In the genomic region with DNA sequence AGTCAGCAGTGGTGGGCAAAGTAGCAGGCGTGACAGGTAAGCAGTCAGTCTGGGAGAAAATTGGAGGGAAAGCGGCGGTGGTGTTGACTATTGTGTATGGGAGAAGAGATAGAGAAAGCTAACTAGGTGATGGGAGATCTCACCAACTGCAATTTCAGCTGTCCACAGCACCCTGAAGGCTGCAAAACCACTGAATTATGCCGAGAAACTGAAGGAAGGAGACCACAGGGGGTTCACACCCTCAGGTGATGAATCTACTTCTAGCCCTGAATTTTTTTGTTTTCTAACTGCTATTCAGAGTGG, we compare ENCODE assay signal across 1 cellular context.
TF ChIP-seq lines count a peak whose summit lies in the region.

No MANE protein-coding gene starts in this region.

TF ChIP-seq in WTC11, 78 proteins besides CTCF, POLR2A, EP300 and RAD21 (continued from another document):
- TF ChIP-seq, protein P1, sequence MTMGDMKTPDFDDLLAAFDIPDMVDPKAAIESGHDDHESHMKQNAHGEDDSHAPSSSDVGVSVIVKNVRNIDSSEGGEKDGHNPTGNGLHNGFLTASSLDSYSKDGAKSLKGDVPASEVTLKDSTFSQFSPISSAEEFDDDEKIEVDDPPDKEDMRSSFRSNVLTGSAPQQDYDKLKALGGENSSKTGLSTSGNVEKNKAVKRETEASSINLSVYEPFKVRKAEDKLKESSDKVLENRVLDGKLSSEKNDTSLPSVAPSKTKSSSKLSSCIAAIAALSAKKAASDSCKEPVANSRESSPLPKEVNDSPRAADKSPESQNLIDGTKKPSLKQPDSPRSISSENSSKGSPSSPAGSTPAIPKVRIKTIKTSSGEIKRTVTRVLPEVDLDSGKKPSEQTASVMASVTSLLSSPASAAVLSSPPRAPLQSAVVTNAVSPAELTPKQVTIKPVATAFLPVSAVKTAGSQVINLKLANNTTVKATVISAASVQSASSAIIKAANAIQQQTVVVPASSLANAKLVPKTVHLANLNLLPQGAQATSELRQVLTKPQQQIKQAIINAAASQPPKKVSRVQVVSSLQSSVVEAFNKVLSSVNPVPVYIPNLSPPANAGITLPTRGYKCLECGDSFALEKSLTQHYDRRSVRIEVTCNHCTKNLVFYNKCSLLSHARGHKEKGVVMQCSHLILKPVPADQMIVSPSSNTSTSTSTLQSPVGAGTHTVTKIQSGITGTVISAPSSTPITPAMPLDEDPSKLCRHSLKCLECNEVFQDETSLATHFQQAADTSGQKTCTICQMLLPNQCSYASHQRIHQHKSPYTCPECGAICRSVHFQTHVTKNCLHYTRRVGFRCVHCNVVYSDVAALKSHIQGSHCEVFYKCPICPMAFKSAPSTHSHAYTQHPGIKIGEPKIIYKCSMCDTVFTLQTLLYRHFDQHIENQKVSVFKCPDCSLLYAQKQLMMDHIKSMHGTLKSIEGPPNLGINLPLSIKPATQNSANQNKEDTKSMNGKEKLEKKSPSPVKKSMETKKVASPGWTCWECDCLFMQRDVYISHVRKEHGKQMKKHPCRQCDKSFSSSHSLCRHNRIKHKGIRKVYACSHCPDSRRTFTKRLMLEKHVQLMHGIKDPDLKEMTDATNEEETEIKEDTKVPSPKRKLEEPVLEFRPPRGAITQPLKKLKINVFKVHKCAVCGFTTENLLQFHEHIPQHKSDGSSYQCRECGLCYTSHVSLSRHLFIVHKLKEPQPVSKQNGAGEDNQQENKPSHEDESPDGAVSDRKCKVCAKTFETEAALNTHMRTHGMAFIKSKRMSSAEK (CRISPR knock-in tag; IDR thresholded peaks at IDR 0.05; ENCODE audit: borderline replicate concordance): no peak
- no peak for TF ChIP-seq FOXJ3 (CRISPR knock-in tag; IDR thresholded peaks at IDR 0.05; ENCODE audit: borderline replicate concordance)
